ENCODE assay signal across 14 cellular contexts in the genomic region with DNA sequence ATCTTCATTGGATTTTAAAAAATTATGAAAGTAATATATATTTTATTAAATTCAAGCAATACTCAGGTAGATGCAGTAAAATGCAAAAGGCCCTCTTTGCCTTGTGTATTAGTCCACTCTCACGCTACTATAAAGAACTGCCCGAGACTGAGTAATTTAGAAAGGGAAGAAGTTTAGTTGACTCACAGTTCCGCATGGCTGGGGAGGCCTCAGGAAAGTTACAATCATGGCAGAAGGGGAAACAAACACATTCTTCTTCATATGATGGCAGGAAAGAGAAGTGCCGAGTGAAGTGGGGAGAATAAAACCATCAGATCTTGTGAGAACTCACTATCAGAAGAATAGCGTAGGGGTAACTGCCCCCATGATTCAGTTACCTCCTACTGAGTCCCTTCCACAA. TPM values are rescaled to one million over a fixed set of nuclear protein-coding genes. Genes with fewer than 3 reads are reported as not detected.
A peak's percentile ranks its signal among the peaks of the same experiment; 100 is the strongest.
DNase-seq lines count a peak whose midpoint lies in the region; ATAC-seq, FAIRE-seq and TF ChIP-seq lines count a peak whose summit lies in the region.
"Had no signal": no experiment of that assay in that cellular context is flagged by ENCODE, and none has a peak within 500 bp of the region (broad histone marks: within the 10 kb centered on the region; RNA-seq: fewer than 3 reads in every experiment).

No MANE protein-coding gene starts in this region.

- no peaks in the 10 kb centered on the region for H3K36me3 Mint-ChIP-seq in T-helper 17 cell (ENCODE audit: low read depth)
- H3K36me3 Mint-ChIP-seq: activated CD4-positive, alpha-beta memory T cell treated with anti-CD3 and anti-CD28 coated beads for 36 hours; CD4-positive, CD25-positive, alpha-beta regulatory T cell had no signal

- no peak overlapping the region for H3K4me3 ChIP-seq in epithelial cell of proximal tubule (ENCODE audit: low read depth, low read length)
- no peak overlapping the region for H3K4me3 ChIP-seq in small intestine (ENCODE audit: low read depth in 1 of 2, low read length in 2 of 2)

- 80 to 96% (median 89%) methylated on average over 5 of the region's 5 CpGs for WGBS in small intestine, 3 donors

- TF ChIP-seq POLR2A in GM18505 (IDR thresholded peaks at IDR 0.05; ENCODE audit: borderline replicate concordance, extremely low read depth, insufficient read depth, insufficient read length) = no peak

- H3K27ac Mint-ChIP-seq in T-helper 17 cell = no peak overlapping the region
- H3K27ac Mint-ChIP-seq: activated CD4-positive, alpha-beta memory T cell treated with anti-CD3 and anti-CD28 coated beads for 36 hours; activated naive CD4-positive, alpha-beta T cell treated with anti-CD3 and anti-CD28 coated beads, Interleukin-2, amount 50 U/mL, for 24 hours; CD4-positive, CD25-positive, alpha-beta regulatory T cell; T-helper 1 cell treated with Interleukin-12 subunit alpha and Interleukin-12 subunit beta and Interleukin-4 antibody, amounts not matched to agents 30 μg/mL and 1 μg/mL, for 36 hours had no signal

- ATAC-seq in GM18505 (IDR thresholded peaks at IDR 0.05; ENCODE audit: unreplicated experiment) (peak; percentile 53), GM21717 (IDR thresholded peaks at IDR 0.05; ENCODE audit: unreplicated experiment) (peak; percentile 33), HG03520 (IDR thresholded peaks at IDR 0.05; ENCODE audit: unreplicated experiment) (peak; percentile 48), T-helper 17 cell (no peak)

- peaks cover 30% of the 10 kb centered on the region for H3K27me3 Mint-ChIP-seq in T-helper 17 cell

- DNase-seq in epithelial cell of proximal tubule (ENCODE audit: low read depth) (peak; percentile 10), small intestine (no peak), T-helper 17 cell (no peak), DMS79 (lab: John Stamatoyannopoulos, UW) (no peak)
- DNase-seq in activated CD4-positive, alpha-beta T cell treated with anti-CD3 and anti-CD28 coated beads for 1 hour = no peak
- DNase-seq: activated CD4-positive, alpha-beta memory T cell treated with anti-CD3 and anti-CD28 coated beads for 36 hours; CD4-positive, CD25-positive, alpha-beta regulatory T cell; NCI-H2029 treated with DMSO at 0.1 percent for 48 hours; NK-92 treated with Interleukin-12 subunit alpha and Interleukin-12 subunit beta, amount 100 ng/mL, for 24 hours had no signal

- no peak overlapping the region for H3K27ac ChIP-seq in small intestine (ENCODE audit: low read depth in 1 of 2, low read length in 1 of 2)

- H3K27me3 ChIP-seq in small intestine (ENCODE audit: control insufficient read depth in 2 of 2, insufficient read depth in 2 of 2, low read length in 2 of 2) = no peaks in the 10 kb centered on the region

- no peak for FAIRE-seq in small intestine (lab: Jason Lieb, UNC)

- H3K36me3 ChIP-seq in small intestine (ENCODE audit: control insufficient read depth in 2 of 2, insufficient read depth in 2 of 2, low read length in 2 of 2) = no peaks in the 10 kb centered on the region

- H3K4me1 ChIP-seq in small intestine (ENCODE audit: control insufficient read depth in 2 of 2, insufficient read depth in 1 of 2, low read depth in 1 of 2, low read length in 1 of 2) = no peaks in the 10 kb centered on the region

- no peak for TF ChIP-seq CTCF in epithelial cell of proximal tubule (conservative IDR thresholded peaks at IDR 0.05; ENCODE audit: low read depth, low read length)

- H3K9me3 ChIP-seq in small intestine (ENCODE audit: control insufficient read depth, low read depth) = no peaks in the 10 kb centered on the region
- H3K9me3 ChIP-seq in T-helper 17 cell (ENCODE audit: control insufficient read depth, low read length, poor library complexity, severe bottlenecking) = no peaks in the 10 kb centered on the region

- no peak overlapping the region for H3K4me3 Mint-ChIP-seq in T-helper 17 cell
- H3K4me3 Mint-ChIP-seq: activated CD4-positive, alpha-beta memory T cell treated with anti-CD3 and anti-CD28 coated beads for 36 hours; activated naive CD4-positive, alpha-beta T cell treated with anti-CD3 and anti-CD28 coated beads, Interleukin-2, amount 50 U/mL, for 24 hours; CD4-positive, CD25-positive, alpha-beta regulatory T cell; T-helper 1 cell treated with Interleukin-12 subunit alpha and Interleukin-12 subunit beta and Interleukin-4 antibody, amounts not matched to agents 30 μg/mL and 1 μg/mL, for 36 hours had no signal

- H3K4me1 Mint-ChIP-seq in T-helper 17 cell = no peaks in the 10 kb centered on the region
- H3K4me1 Mint-ChIP-seq: activated naive CD4-positive, alpha-beta T cell treated with anti-CD3 and anti-CD28 coated beads, Interleukin-2, amount 50 U/mL, for 24 hours; CD4-positive, CD25-positive, alpha-beta regulatory T cell had no signal

RNA-seq across cellular contexts. Expression of a gene that starts 12.1 kb away (rescaled TPM):
- 8.1 and 12.1 TPM in 2 replicates for total RNA-seq in epithelial cell of proximal tubule
- polyA plus RNA-seq in small intestine = under 1 TPM in 2 of 3 donors, not detected in 1; under 0.01 to 0.34 TPM
- total RNA-seq in T-helper 17 cell = not detected
- total RNA-seq: activated CD4-positive, alpha-beta memory T cell treated with anti-CD3 and anti-CD28 coated beads for 36 hours; CD4-positive, CD25-positive, alpha-beta regulatory T cell had no signal
- polyA plus RNA-seq: CD4-positive, CD25-positive, alpha-beta regulatory T cell had no signal
